In genomic region chr7:121519548-121520521, GRCh38 we compare ENCODE assay signal across 10 cellular contexts.
A peak's percentile ranks its signal among the peaks of the same experiment; 100 is the strongest.
DNase-seq lines count a peak whose midpoint lies in the region; ATAC-seq lines count a peak whose summit lies in the region.
"Had no signal": no experiment of that assay in that cellular context is flagged by ENCODE, and none has a peak within 500 bp of the region (broad histone marks: within the 10 kb centered on the region; RNA-seq: fewer than 3 reads in every experiment).

No MANE protein-coding gene starts in this region.

- H3K4me3 ChIP-seq in esophagus (ENCODE audit: low read depth in 1 of 2, low read length in 2 of 2), result no peak overlapping the region
- H3K4me3 ChIP-seq: cardiac muscle cell had no signal

- H3K4me3 Mint-ChIP-seq in activated naive CD8-positive, alpha-beta T cell treated with anti-CD3 and anti-CD28 coated beads, Interleukin-2, amount 50 U/mL, for 24 hours, result no peak overlapping the region
- no peak overlapping the region for H3K4me3 Mint-ChIP-seq in activated naive CD8-positive, alpha-beta T cell treated with anti-CD3 and anti-CD28 coated beads for 36 hours

- H3K36me3 ChIP-seq in esophagus (ENCODE audit: control insufficient read depth in 2 of 2, insufficient read depth in 2 of 2, low read length in 1 of 2), result no peaks in the 10 kb centered on the region
- H3K36me3 ChIP-seq: cardiac muscle cell had no signal

- peaks cover 5% of the 10 kb centered on the region for H3K9me3 Mint-ChIP-seq in activated naive CD8-positive, alpha-beta T cell treated with anti-CD3 and anti-CD28 coated beads, Interleukin-2, amount 50 U/mL, for 24 hours
- H3K9me3 Mint-ChIP-seq in activated naive CD8-positive, alpha-beta T cell treated with anti-CD3 and anti-CD28 coated beads for 36 hours, result no peaks in the 10 kb centered on the region

- H3K27ac Mint-ChIP-seq in activated naive CD8-positive, alpha-beta T cell treated with anti-CD3 and anti-CD28 coated beads, Interleukin-2, amount 50 U/mL, for 24 hours, result no peak overlapping the region
- no peak overlapping the region for H3K27ac Mint-ChIP-seq in activated naive CD8-positive, alpha-beta T cell treated with anti-CD3 and anti-CD28 coated beads for 36 hours

- no peaks in the 10 kb centered on the region for H3K27me3 Mint-ChIP-seq in activated naive CD8-positive, alpha-beta T cell treated with anti-CD3 and anti-CD28 coated beads, Interleukin-2, amount 50 U/mL, for 24 hours
- no peaks in the 10 kb centered on the region for H3K27me3 Mint-ChIP-seq in activated naive CD8-positive, alpha-beta T cell treated with anti-CD3 and anti-CD28 coated beads for 36 hours

- no peaks in the 10 kb centered on the region for H3K36me3 Mint-ChIP-seq in activated naive CD8-positive, alpha-beta T cell treated with anti-CD3 and anti-CD28 coated beads, Interleukin-2, amount 50 U/mL, for 24 hours (ENCODE audit: low read depth)
- H3K36me3 Mint-ChIP-seq in activated naive CD8-positive, alpha-beta T cell treated with anti-CD3 and anti-CD28 coated beads for 36 hours, result peaks cover 3% of the 10 kb centered on the region

- peaks cover 9% of the 10 kb centered on the region for H3K4me1 Mint-ChIP-seq in activated naive CD8-positive, alpha-beta T cell treated with anti-CD3 and anti-CD28 coated beads, Interleukin-2, amount 50 U/mL, for 24 hours
- peaks cover 6% of the 10 kb centered on the region for H3K4me1 Mint-ChIP-seq in activated naive CD8-positive, alpha-beta T cell treated with anti-CD3 and anti-CD28 coated beads for 36 hours

- H3K27me3 ChIP-seq in esophagus (ENCODE audit: control insufficient read depth in 1 of 2, insufficient read depth in 2 of 2, low read length in 2 of 2), result no peaks in the 10 kb centered on the region
- H3K27me3 ChIP-seq: cardiac muscle cell had no signal

- ATAC-seq in activated naive CD8-positive, alpha-beta T cell treated with anti-CD3 and anti-CD28 coated beads, Interleukin-2, amount 50 U/mL, for 24 hours, result peak; percentile 67
- ATAC-seq in HG03196 (IDR thresholded peaks at IDR 0.05; ENCODE audit: unreplicated experiment), result peak; percentile 83

- WGBS in esophagus, 2 donors, result 80 to 85% methylated on average over 10 of the region's 10 CpGs

- DNase-seq in activated naive CD8-positive, alpha-beta T cell treated with anti-CD3 and anti-CD28 coated beads, Interleukin-2, amount 50 U/mL, for 24 hours, result no peak
- DNase-seq in activated naive CD8-positive, alpha-beta T cell treated with anti-CD3 and anti-CD28 coated beads for 36 hours, result no peak
- DNase-seq in stromal cell of bone marrow (ENCODE audit: low read depth) (peak; percentile 95), NCI-H69 (lab: John Stamatoyannopoulos, UW) (no peak), foreskin melanocyte (no peak)
- no peak for DNase-seq in stimulated activated naive CD4-positive, alpha-beta T cell (lab: John Stamatoyannopoulos, UW)
- DNase-seq: SW 1271 had no signal

- H3K4me1 ChIP-seq in esophagus (ENCODE audit: control insufficient read depth in 2 of 2, insufficient read depth in 2 of 2, low read length in 1 of 2), result no peaks in the 10 kb centered on the region

- H3K9me3 ChIP-seq in esophagus (ENCODE audit: control insufficient read depth in 2 of 2, insufficient read depth in 1 of 2, low read depth in 1 of 2, low read length in 1 of 2), result no peaks in the 10 kb centered on the region

- H3K27ac ChIP-seq in esophagus (ENCODE audit: low read depth in 2 of 2, low read length in 1 of 2), result peak overlapping the region; percentile 8 to 55
- H3K27ac ChIP-seq: cardiac muscle cell had no signal
